ENCODE assay signal across 8 cellular contexts in the genomic region with DNA sequence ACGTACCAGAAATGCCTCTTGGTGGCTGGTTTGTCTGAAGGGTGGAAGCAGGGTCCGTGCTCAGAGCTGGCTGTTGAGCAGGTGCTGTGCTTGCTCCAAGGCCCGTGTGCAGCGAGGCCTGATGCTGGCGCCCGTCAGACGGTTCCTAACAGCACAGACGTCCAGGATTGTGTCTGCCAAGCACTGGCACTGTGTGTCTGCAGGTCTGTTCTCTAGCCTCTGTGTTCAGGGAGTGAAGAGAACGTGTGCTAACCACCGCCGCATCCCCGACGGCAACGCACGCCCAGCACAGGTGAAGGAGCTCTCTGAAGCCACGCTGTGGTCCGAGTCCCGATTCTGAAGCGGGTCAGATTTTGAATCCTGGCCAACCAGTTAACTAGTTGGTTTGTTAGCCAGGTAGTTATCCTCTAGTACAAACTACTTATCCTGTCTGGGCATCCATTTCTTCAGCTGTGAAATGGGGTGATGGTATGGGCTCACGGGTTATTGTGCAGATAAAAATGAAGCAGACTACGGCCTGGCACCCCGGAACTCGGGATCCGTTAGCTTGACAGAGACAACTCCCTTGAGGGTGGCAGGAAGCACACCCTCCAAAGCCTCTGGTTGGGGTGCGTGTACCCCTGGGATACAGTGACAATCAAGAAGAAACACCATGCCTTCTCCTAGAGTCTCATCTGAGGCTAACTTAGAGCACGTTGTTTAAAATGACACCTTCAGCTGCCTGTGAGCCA. TPM values are rescaled to one million over a fixed set of nuclear protein-coding genes. Genes with fewer than 3 reads are reported as not detected.
DNase-seq lines count a peak whose midpoint lies in the region; ATAC-seq lines count a peak whose summit lies in the region.

No MANE protein-coding gene starts in this region.

- H3K9me3 Mint-ChIP-seq in activated naive CD4-positive, alpha-beta T cell treated with anti-CD3 and anti-CD28 coated beads for 36 hours = no peaks in the 10 kb centered on the region
- H3K9me3 Mint-ChIP-seq in activated T-helper 1 cell treated with anti-CD3 and anti-CD28 coated beads, Interleukin-12 subunit alpha, Interleukin-12 subunit beta, Interleukin-2, Interleukin-4 antibody, amounts not matched to agents 30 ng/mL and 10 ng/mL and 1 ng/mL, durations not matched to agents 14 hours and 24 hours and 36 hours = no peaks in the 10 kb centered on the region

- H3K4me1 Mint-ChIP-seq in activated naive CD4-positive, alpha-beta T cell treated with anti-CD3 and anti-CD28 coated beads for 36 hours (ENCODE audit: low read depth) = peaks cover 22% of the 10 kb centered on the region
- peaks cover 21% of the 10 kb centered on the region for H3K4me1 Mint-ChIP-seq in activated T-helper 1 cell treated with anti-CD3 and anti-CD28 coated beads, Interleukin-12 subunit alpha, Interleukin-12 subunit beta, Interleukin-2, Interleukin-4 antibody, amounts not matched to agents 30 ng/mL and 10 ng/mL and 1 ng/mL, durations not matched to agents 14 hours and 24 hours and 36 hours (ENCODE audit: low read depth)

- peaks cover 5% of the 10 kb centered on the region for H3K36me3 Mint-ChIP-seq in activated naive CD4-positive, alpha-beta T cell treated with anti-CD3 and anti-CD28 coated beads for 36 hours (ENCODE audit: low read depth)
- peaks cover 11% of the 10 kb centered on the region for H3K36me3 Mint-ChIP-seq in activated T-helper 1 cell treated with anti-CD3 and anti-CD28 coated beads, Interleukin-12 subunit alpha, Interleukin-12 subunit beta, Interleukin-2, Interleukin-4 antibody, amounts not matched to agents 30 ng/mL and 10 ng/mL and 1 ng/mL, durations not matched to agents 14 hours and 24 hours and 36 hours (ENCODE audit: low read depth)

- H3K27me3 ChIP-seq in iPS-20b (ENCODE audit: insufficient read depth, low read length) (no peaks in the 10 kb centered on the region), subcutaneous abdominal adipose tissue (ENCODE audit: control insufficient read depth in 5 of 5, insufficient read depth in 4 of 5, low read length in 5 of 5) (no peaks in the 10 kb centered on the region)

- intact Hi-C loops in activated naive CD4-positive, alpha-beta T cell treated with anti-CD3 and anti-CD28 coated beads for 36 hours (cut with micrococcal nuclease) = loop anchor here (1.0 to 5.0 kb wide), 3 partner anchors 37 to 337 kb away; no protein-coding TSS in a partner anchor
- intact Hi-C loops in activated T-helper 1 cell treated with anti-CD3 and anti-CD28 coated beads, Interleukin-12 subunit alpha, Interleukin-12 subunit beta, Interleukin-2, Interleukin-4 antibody, amounts not matched to agents 30 ng/mL and 10 ng/mL and 1 ng/mL, durations not matched to agents 14 hours and 24 hours and 36 hours (cut with micrococcal nuclease) = loop anchor here (1.0 kb wide), 3 partner anchors 8 to 101 kb away; a partner anchor contains a TSS

- DNase-seq in activated naive CD4-positive, alpha-beta T cell treated with anti-CD3 and anti-CD28 coated beads for 36 hours = no peak
- no peak for DNase-seq in activated naive CD4-positive, alpha-beta T cell (lab: John Stamatoyannopoulos, UW)
- DNase-seq in activated T-helper 1 cell treated with anti-CD3 and anti-CD28 coated beads, Interleukin-12 subunit alpha, Interleukin-12 subunit beta, Interleukin-2, Interleukin-4 antibody, amounts not matched to agents 30 ng/mL and 10 ng/mL and 1 ng/mL, durations not matched to agents 14 hours and 24 hours and 36 hours (ENCODE audit: low spot score) = no peak
- DNase-seq in occipital lobe (lab: John Stamatoyannopoulos, UW) (no peak), glomerular visceral epithelial cell (ENCODE audit: extremely low spot score) (no peak)

- peak overlapping the region; percentile 25 for H3K4me3 Mint-ChIP-seq in activated naive CD4-positive, alpha-beta T cell treated with anti-CD3 and anti-CD28 coated beads for 36 hours
- no peak overlapping the region for H3K4me3 Mint-ChIP-seq in activated T-helper 1 cell treated with anti-CD3 and anti-CD28 coated beads, Interleukin-12 subunit alpha, Interleukin-12 subunit beta, Interleukin-2, Interleukin-4 antibody, amounts not matched to agents 30 ng/mL and 10 ng/mL and 1 ng/mL, durations not matched to agents 14 hours and 24 hours and 36 hours

- H3K4me1 ChIP-seq in iPS-20b (ENCODE audit: insufficient read depth, low read length) (no peaks in the 10 kb centered on the region), subcutaneous abdominal adipose tissue (ENCODE audit: control insufficient read depth in 5 of 5, insufficient read depth in 5 of 5, low read length in 5 of 5) (peaks cover 0 to 9% (median 8%) of the 10 kb centered on the region in 5 donors)

- H3K27ac ChIP-seq in iPS-20b (ENCODE audit: low read length) (no peak overlapping the region), subcutaneous abdominal adipose tissue (ENCODE audit: low read depth, low read length) (no peak overlapping the region)

- CTCF ChIA-PET in activated naive CD4-positive, alpha-beta T cell treated with anti-CD3 and anti-CD28 coated beads for 36 hours (lab: Charles Lee) = interaction anchor here (0.7 to 2.2 kb wide), 16 partner anchors 9 to 170 kb away, joined by 3 to 27 read pairs (median 5); a partner anchor contains a TSS

- H3K36me3 ChIP-seq in iPS-20b (ENCODE audit: insufficient read depth, low read depth, low read length) (peaks cover 27% of the 10 kb centered on the region), subcutaneous abdominal adipose tissue (ENCODE audit: control insufficient read depth in 5 of 5, insufficient read depth in 5 of 5, low read length in 5 of 5) (peaks cover 14 to 37% (median 35%) of the 10 kb centered on the region in 5 donors)

- H3K9me3 ChIP-seq in iPS-20b (ENCODE audit: insufficient read depth, low read depth, low read length) = no peaks in the 10 kb centered on the region
- H3K9me3 ChIP-seq in subcutaneous abdominal adipose tissue (ENCODE audit: control insufficient read depth in 5 of 5, low read length in 5 of 5) = no peaks in the 10 kb centered on the region

- ATAC-seq in GM18873 (IDR thresholded peaks at IDR 0.05; ENCODE audit: low FRiP score, unreplicated experiment) = no peak

- H3K27ac Mint-ChIP-seq in activated naive CD4-positive, alpha-beta T cell treated with anti-CD3 and anti-CD28 coated beads for 36 hours = peak overlapping the region; percentile 84
- H3K27ac Mint-ChIP-seq in activated T-helper 1 cell treated with anti-CD3 and anti-CD28 coated beads, Interleukin-12 subunit alpha, Interleukin-12 subunit beta, Interleukin-2, Interleukin-4 antibody, amounts not matched to agents 30 ng/mL and 10 ng/mL and 1 ng/mL, durations not matched to agents 14 hours and 24 hours and 36 hours = peak overlapping the region; percentile 68

- H3K9ac ChIP-seq in iPS-20b (ENCODE audit: low read depth, low read length) = no peak overlapping the region; the same call in 1 of the 2 replicates
- peak overlapping the region in 2 of 5 donors; percentile 13 to 41 for H3K9ac ChIP-seq in subcutaneous abdominal adipose tissue (ENCODE audit: low read length in 5 of 5)

- H3K27me3 Mint-ChIP-seq in activated naive CD4-positive, alpha-beta T cell treated with anti-CD3 and anti-CD28 coated beads for 36 hours (ENCODE audit: low read depth) = no peaks in the 10 kb centered on the region
- H3K27me3 Mint-ChIP-seq in activated T-helper 1 cell treated with anti-CD3 and anti-CD28 coated beads, Interleukin-12 subunit alpha, Interleukin-12 subunit beta, Interleukin-2, Interleukin-4 antibody, amounts not matched to agents 30 ng/mL and 10 ng/mL and 1 ng/mL, durations not matched to agents 14 hours and 24 hours and 36 hours (ENCODE audit: insufficient read depth) = no peaks in the 10 kb centered on the region

- H3K4me3 ChIP-seq in iPS-20b (ENCODE audit: low read length) (peak overlapping the region; percentile 34), subcutaneous abdominal adipose tissue (ENCODE audit: low read depth in 1 of 5, low read length in 5 of 5) (peak overlapping the region; percentile 16 to 41 (median 26))

RNA-seq across cellular contexts. Expression of a gene that starts 18.6 kb away (rescaled TPM):
- total RNA-seq in activated naive CD4-positive, alpha-beta T cell treated with anti-CD3 and anti-CD28 coated beads for 36 hours = under 1 TPM in 1 of 2 experiments, not detected in 1; 0.10 TPM
- not detected in 2 replicates for total RNA-seq in activated T-helper 1 cell treated with anti-CD3 and anti-CD28 coated beads, Interleukin-12 subunit alpha, Interleukin-12 subunit beta, Interleukin-2, Interleukin-4 antibody, amounts not matched to agents 30 ng/mL and 10 ng/mL and 1 ng/mL, durations not matched to agents 14 hours and 24 hours and 36 hours
- total RNA-seq in occipital lobe = 1.2 TPM

RNA-seq across cellular contexts. Expression of a gene that starts 32.6 kb away (rescaled TPM):
- total RNA-seq in activated naive CD4-positive, alpha-beta T cell treated with anti-CD3 and anti-CD28 coated beads for 36 hours = not detected
- not detected in 2 replicates for total RNA-seq in activated T-helper 1 cell treated with anti-CD3 and anti-CD28 coated beads, Interleukin-12 subunit alpha, Interleukin-12 subunit beta, Interleukin-2, Interleukin-4 antibody, amounts not matched to agents 30 ng/mL and 10 ng/mL and 1 ng/mL, durations not matched to agents 14 hours and 24 hours and 36 hours
- not detected for total RNA-seq in occipital lobe
